ENCODE assay signal across 1 cellular context in the genomic region with DNA sequence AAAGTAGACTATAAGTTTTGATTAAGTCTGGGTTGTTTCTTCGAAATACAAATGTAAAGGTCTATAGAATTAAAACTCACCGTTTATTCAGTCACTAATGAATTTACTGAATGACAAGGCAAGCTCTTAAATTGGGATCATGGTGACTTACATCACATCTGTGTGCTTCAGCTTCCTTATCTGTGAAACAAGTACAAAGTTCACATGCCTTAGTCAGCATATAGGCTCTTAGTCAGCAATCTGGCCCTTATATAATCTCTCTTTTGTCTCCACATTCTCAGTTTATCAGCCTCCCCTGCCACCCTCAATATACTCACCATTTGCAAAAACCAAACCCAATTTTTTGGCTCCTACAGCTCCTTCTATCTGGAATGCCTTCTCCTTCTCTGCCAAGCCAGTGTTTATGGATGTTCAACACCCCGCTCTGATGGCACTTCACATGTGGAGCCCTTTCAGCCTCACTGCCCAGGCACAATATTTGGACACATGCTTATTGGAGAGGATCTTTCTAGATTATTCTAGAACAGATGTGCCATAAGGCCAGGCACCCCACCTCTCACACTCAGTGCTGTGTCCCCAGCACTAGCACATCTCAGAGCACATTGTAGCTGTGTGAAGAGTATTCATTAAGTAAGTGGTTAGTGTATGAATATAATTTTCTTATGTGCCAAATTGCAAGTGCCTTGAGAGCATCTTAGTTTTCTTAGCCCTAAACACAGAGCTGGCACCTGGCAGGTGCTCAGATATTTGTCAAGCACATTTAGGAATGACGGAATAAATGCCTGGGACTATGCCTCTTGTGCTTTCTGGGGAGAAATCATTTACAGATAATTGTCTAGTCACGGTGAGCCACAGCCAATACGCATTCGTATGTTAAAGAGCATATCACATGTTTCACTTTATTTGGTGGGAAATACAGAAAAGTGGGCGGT.
TF ChIP-seq lines count a peak whose summit lies in the region.

No MANE protein-coding gene starts in this region.

TF ChIP-seq in HepG2, 621 proteins besides CTCF, POLR2A, EP300 and RAD21 (continued from another document and continues in another):
- TF ChIP-seq, protein P1, sequence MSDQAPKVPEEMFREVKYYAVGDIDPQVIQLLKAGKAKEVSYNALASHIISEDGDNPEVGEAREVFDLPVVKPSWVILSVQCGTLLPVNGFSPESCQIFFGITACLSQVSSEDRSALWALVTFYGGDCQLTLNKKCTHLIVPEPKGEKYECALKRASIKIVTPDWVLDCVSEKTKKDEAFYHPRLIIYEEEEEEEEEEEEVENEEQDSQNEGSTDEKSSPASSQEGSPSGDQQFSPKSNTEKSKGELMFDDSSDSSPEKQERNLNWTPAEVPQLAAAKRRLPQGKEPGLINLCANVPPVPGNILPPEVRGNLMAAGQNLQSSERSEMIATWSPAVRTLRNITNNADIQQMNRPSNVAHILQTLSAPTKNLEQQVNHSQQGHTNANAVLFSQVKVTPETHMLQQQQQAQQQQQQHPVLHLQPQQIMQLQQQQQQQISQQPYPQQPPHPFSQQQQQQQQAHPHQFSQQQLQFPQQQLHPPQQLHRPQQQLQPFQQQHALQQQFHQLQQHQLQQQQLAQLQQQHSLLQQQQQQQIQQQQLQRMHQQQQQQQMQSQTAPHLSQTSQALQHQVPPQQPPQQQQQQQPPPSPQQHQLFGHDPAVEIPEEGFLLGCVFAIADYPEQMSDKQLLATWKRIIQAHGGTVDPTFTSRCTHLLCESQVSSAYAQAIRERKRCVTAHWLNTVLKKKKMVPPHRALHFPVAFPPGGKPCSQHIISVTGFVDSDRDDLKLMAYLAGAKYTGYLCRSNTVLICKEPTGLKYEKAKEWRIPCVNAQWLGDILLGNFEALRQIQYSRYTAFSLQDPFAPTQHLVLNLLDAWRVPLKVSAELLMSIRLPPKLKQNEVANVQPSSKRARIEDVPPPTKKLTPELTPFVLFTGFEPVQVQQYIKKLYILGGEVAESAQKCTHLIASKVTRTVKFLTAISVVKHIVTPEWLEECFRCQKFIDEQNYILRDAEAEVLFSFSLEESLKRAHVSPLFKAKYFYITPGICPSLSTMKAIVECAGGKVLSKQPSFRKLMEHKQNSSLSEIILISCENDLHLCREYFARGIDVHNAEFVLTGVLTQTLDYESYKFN (CRISPR knock-in tag; conservative IDR thresholded peaks at IDR 0.05) = peak; percentile 86
- TF ChIP-seq ZNF207 (IDR thresholded peaks at IDR 0.05; ENCODE audit: borderline replicate concordance) (no peak), KLF6 (CRISPR knock-in tag; IDR thresholded peaks at IDR 0.05) (0 out of 2 replicates have a peak, but pooled peaks have one; percentile 14), ZBTB39 (CRISPR knock-in tag; IDR thresholded peaks at IDR 0.05) (no peak), TBX3 (IDR thresholded peaks at IDR 0.05; ENCODE audit: borderline replicate concordance) (no peak; the same call in 1 of the 2 replicates), PAX8 (CRISPR knock-in tag; IDR thresholded peaks at IDR 0.05; ENCODE audit: borderline replicate concordance) (no peak), ZNF12 (CRISPR knock-in tag; IDR thresholded peaks at IDR 0.05) (peak; percentile 37; the same call in 1 of the 2 replicates), ZNF850 (CRISPR knock-in tag; conservative IDR thresholded peaks at IDR 0.05) (no peak), ZNF574 (CRISPR knock-in tag; IDR thresholded peaks at IDR 0.05) (no peak), MIXL1 (CRISPR knock-in tag; IDR thresholded peaks at IDR 0.05) (peak; percentile 89; the same call in 1 of the 2 replicates), ZFYVE20 (CRISPR knock-in tag; IDR thresholded peaks at IDR 0.05; ENCODE audit: borderline replicate concordance, low read depth) (no peak), TCF7L2 (IDR thresholded peaks at IDR 0.05; ENCODE audit: low read depth, low read length) (no peak), ZNF30 (CRISPR knock-in tag; IDR thresholded peaks at IDR 0.05) (no peak), ZNF274 (CRISPR knock-in tag; IDR thresholded peaks at IDR 0.05) (no peak), MAFF (IDR thresholded peaks at IDR 0.05; ENCODE audit: low read depth, low read length) (peak; percentile 100), MAZ (IDR thresholded peaks at IDR 0.05; ENCODE audit: borderline replicate concordance, low read depth, low read length) (no peak), MAZ (CRISPR knock-in tag; IDR thresholded peaks at IDR 0.05; ENCODE audit: low read depth) (no peak), NAIF1 (CRISPR knock-in tag; IDR thresholded peaks at IDR 0.05; ENCODE audit: borderline replicate concordance) (no peak), RAD51 (IDR thresholded peaks at IDR 0.05; ENCODE audit: borderline replicate concordance) (no peak), MTA1 (CRISPR knock-in tag; IDR thresholded peaks at IDR 0.05; ENCODE audit: borderline replicate concordance) (no peak), ZIK1 (CRISPR knock-in tag; IDR thresholded peaks at IDR 0.05; ENCODE audit: borderline replicate concordance, low read depth) (no peak), U2AF1 (optimal IDR thresholded peaks at IDR 0.05; ENCODE audit: low read depth, low read length) (no peak), NFE2L1 (CRISPR knock-in tag; IDR thresholded peaks at IDR 0.05; ENCODE audit: borderline replicate concordance) (no peak), ZNF143 (CRISPR knock-in tag; IDR thresholded peaks at IDR 0.05) (no peak), ZNF260 (CRISPR knock-in tag; IDR thresholded peaks at IDR 0.05; ENCODE audit: borderline replicate concordance, low read depth) (no peak), WIZ (CRISPR knock-in tag; IDR thresholded peaks at IDR 0.05) (no peak), ZNF205 (CRISPR knock-in tag; IDR thresholded peaks at IDR 0.05) (no peak), HCFC1 (IDR thresholded peaks at IDR 0.05; ENCODE audit: low read depth, low read length) (no peak)
- TF ChIP-seq, protein P2, sequence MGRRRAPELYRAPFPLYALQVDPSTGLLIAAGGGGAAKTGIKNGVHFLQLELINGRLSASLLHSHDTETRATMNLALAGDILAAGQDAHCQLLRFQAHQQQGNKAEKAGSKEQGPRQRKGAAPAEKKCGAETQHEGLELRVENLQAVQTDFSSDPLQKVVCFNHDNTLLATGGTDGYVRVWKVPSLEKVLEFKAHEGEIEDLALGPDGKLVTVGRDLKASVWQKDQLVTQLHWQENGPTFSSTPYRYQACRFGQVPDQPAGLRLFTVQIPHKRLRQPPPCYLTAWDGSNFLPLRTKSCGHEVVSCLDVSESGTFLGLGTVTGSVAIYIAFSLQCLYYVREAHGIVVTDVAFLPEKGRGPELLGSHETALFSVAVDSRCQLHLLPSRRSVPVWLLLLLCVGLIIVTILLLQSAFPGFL (CRISPR knock-in tag; IDR thresholded peaks at IDR 0.05) = no peak
- TF ChIP-seq, protein P3, sequence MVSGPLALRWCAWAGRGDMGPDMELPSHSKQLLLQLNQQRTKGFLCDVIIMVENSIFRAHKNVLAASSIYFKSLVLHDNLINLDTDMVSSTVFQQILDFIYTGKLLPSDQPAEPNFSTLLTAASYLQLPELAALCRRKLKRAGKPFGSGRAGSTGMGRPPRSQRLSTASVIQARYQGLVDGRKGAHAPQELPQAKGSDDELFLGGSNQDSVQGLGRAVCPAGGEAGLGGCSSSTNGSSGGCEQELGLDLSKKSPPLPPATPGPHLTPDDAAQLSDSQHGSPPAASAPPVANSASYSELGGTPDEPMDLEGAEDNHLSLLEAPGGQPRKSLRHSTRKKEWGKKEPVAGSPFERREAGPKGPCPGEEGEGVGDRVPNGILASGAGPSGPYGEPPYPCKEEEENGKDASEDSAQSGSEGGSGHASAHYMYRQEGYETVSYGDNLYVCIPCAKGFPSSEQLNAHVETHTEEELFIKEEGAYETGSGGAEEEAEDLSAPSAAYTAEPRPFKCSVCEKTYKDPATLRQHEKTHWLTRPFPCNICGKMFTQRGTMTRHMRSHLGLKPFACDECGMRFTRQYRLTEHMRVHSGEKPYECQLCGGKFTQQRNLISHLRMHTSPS (CRISPR knock-in tag; IDR thresholded peaks at IDR 0.05; ENCODE audit: low read depth) = no peak
- TF ChIP-seq, protein P4, sequence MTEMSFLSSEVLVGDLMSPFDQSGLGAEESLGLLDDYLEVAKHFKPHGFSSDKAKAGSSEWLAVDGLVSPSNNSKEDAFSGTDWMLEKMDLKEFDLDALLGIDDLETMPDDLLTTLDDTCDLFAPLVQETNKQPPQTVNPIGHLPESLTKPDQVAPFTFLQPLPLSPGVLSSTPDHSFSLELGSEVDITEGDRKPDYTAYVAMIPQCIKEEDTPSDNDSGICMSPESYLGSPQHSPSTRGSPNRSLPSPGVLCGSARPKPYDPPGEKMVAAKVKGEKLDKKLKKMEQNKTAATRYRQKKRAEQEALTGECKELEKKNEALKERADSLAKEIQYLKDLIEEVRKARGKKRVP (CRISPR knock-in tag; IDR thresholded peaks at IDR 0.05) = peak in 1 of 2 experiments; percentile 73; a peak in 2 of 4 replicates
- TF ChIP-seq, protein P5, sequence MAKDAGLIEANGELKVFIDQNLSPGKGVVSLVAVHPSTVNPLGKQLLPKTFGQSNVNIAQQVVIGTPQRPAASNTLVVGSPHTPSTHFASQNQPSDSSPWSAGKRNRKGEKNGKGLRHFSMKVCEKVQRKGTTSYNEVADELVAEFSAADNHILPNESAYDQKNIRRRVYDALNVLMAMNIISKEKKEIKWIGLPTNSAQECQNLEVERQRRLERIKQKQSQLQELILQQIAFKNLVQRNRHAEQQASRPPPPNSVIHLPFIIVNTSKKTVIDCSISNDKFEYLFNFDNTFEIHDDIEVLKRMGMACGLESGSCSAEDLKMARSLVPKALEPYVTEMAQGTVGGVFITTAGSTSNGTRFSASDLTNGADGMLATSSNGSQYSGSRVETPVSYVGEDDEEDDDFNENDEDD (CRISPR knock-in tag; IDR thresholded peaks at IDR 0.05; ENCODE audit: borderline replicate concordance) = no peak
- TF ChIP-seq, protein P6, sequence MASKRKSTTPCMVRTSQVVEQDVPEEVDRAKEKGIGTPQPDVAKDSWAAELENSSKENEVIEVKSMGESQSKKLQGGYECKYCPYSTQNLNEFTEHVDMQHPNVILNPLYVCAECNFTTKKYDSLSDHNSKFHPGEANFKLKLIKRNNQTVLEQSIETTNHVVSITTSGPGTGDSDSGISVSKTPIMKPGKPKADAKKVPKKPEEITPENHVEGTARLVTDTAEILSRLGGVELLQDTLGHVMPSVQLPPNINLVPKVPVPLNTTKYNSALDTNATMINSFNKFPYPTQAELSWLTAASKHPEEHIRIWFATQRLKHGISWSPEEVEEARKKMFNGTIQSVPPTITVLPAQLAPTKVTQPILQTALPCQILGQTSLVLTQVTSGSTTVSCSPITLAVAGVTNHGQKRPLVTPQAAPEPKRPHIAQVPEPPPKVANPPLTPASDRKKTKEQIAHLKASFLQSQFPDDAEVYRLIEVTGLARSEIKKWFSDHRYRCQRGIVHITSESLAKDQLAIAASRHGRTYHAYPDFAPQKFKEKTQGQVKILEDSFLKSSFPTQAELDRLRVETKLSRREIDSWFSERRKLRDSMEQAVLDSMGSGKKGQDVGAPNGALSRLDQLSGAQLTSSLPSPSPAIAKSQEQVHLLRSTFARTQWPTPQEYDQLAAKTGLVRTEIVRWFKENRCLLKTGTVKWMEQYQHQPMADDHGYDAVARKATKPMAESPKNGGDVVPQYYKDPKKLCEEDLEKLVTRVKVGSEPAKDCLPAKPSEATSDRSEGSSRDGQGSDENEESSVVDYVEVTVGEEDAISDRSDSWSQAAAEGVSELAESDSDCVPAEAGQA (IDR thresholded peaks at IDR 0.05; ENCODE audit: low read depth) = no peak
- TF ChIP-seq, protein P6 (CRISPR knock-in tag; IDR thresholded peaks at IDR 0.05; ENCODE audit: borderline replicate concordance) = no peak
